ENCODE assay signal across 7 cellular contexts in genomic region chr16:629289-630023, GRCh38. TPM values are rescaled to one million over a fixed set of nuclear protein-coding genes. Genes with fewer than 3 reads are reported as not detected.
DNase-seq lines count a peak whose midpoint lies in the region; ATAC-seq and TF ChIP-seq lines count a peak whose summit lies in the region.
"Had no signal": no experiment of that assay in that cellular context is flagged by ENCODE, and none has a peak within 500 bp of the region (broad histone marks: within the 10 kb centered on the region; RNA-seq: fewer than 3 reads in every experiment).

No MANE protein-coding gene starts in this region.

- ATAC-seq in PC-3 (no peak), GM19395 (IDR thresholded peaks at IDR 0.05; ENCODE audit: unreplicated experiment) (no peak)

- TF ChIP-seq CTCF in PC-3 (conservative IDR thresholded peaks at IDR 0.05; ENCODE audit: low read depth, low read length) = no peak

- POLR2A ChIA-PET in PC-3 (lab: Charles Lee; ENCODE audit: unreplicated experiment) = no interaction called here

- no peaks in the 10 kb centered on the region for H3K9me2 ChIP-seq in PC-3 (replicated peaks; ENCODE audit: low read length)

- H3K4me3 ChIP-seq in PC-3 (ENCODE audit: low read length) = no peak overlapping the region

- no peak overlapping the region for H3K4me2 ChIP-seq in PC-3 (ENCODE audit: low read length)

- intact Hi-C loops in PC-3 (cut with micrococcal nuclease) = no loop called here

- no peaks in the 10 kb centered on the region for H3F3A ChIP-seq in PC-3 (ENCODE audit: low read length, unreplicated experiment)

- DNase-seq in DMS 273 treated with DMSO at 0.1 percent for 48 hours (lab: John Stamatoyannopoulos, UW) = peak; percentile 53
- peak; percentile 82 for DNase-seq in cerebellar cortex (ENCODE audit: low spot score)
- peak; percentile 80 for DNase-seq in myocyte (ENCODE audit: low read depth)
- DNase-seq in PC-3 = no peak
- DNase-seq in stimulated activated CD4-positive, alpha-beta T cell treated with anti-CD3 and anti-CD28 coated beads, Interleukin-1b, Interleukin-23, amount 100 ng/mL, for 48 hours = no peak
- DNase-seq: activated CD8-positive, alpha-beta memory T cell treated with anti-CD3 and anti-CD28 coated beads for 24 hours had no signal

- BruUV-seq in PC-3 (replicated peaks; lab: Mats Ljungman, UMichigan) = no TSS peak

- no peaks in the 10 kb centered on the region for H3K79me2 ChIP-seq in PC-3 (ENCODE audit: low read length)

- no peak overlapping the region for H3K9ac ChIP-seq in PC-3 (ENCODE audit: low read length)

- H3K27me3 ChIP-seq in PC-3 (ENCODE audit: low read length) = no peaks in the 10 kb centered on the region

- H4K20me1 ChIP-seq in PC-3 (ENCODE audit: low read length) = no peaks in the 10 kb centered on the region

- H3K9me3 ChIP-seq in PC-3 (ENCODE audit: low read length) = no peaks in the 10 kb centered on the region

- peaks cover 17% of the 10 kb centered on the region for H3K4me1 ChIP-seq in PC-3 (ENCODE audit: insufficient read depth, low read length)

- no peaks in the 10 kb centered on the region for H3K36me3 ChIP-seq in PC-3 (ENCODE audit: low read depth, low read length)

- no peak overlapping the region for H2AFZ ChIP-seq in PC-3 (ENCODE audit: low read length)

- CTCF ChIA-PET in PC-3 (lab: Charles Lee) = no interaction called here

- H3K27ac ChIP-seq in PC-3 (ENCODE audit: low read length) = no peak overlapping the region

RNA-seq across cellular contexts. Expression of gene WFIKKN1, which starts 1.3 kb away (rescaled TPM):
- 0.70 and 0.83 TPM in 2 replicates for total RNA-seq in myocyte
- polyA plus RNA-seq in myocyte (2012) = 0.37 TPM
- 0.11 and 0.40 TPM in 2 replicates for total RNA-seq in PC-3 (2014; rRNA removed)

RNA-seq across cellular contexts. Expression of gene METTL26, which starts 6.6 kb away (rescaled TPM):
- 83.6 and 83.7 TPM in 2 replicates for total RNA-seq in myocyte
- 76.6 TPM for polyA plus RNA-seq in myocyte (2012)
- total RNA-seq in PC-3 (2014; rRNA removed) = 179 and 207 TPM in 2 replicates

RNA-seq across cellular contexts. Expression of gene MCRIP2, which starts 12.2 kb away (rescaled TPM):
- total RNA-seq in myocyte (54.5 and 61.2 TPM in 2 replicates), PC-3 (2014; rRNA removed) (83.5 and 84.6 TPM in 2 replicates)
- polyA plus RNA-seq in myocyte (2012) = 27.4 TPM

RNA-seq across cellular contexts. Expression of gene WDR90, which starts 19.7 kb away (rescaled TPM):
- total RNA-seq in myocyte = 6.5 and 8.0 TPM in 2 replicates
- polyA plus RNA-seq in myocyte (2012) = 12.4 TPM
- total RNA-seq in PC-3 (2014; rRNA removed) = 44.4 and 72.4 TPM in 2 replicates

RNA-seq across cellular contexts. Expression of gene RHOT2, which starts 38.5 kb away (rescaled TPM):
- 70.3 and 73.9 TPM in 2 replicates for total RNA-seq in myocyte
- 74.7 TPM for polyA plus RNA-seq in myocyte (2012)
- 93.0 and 100 TPM in 2 replicates for total RNA-seq in PC-3 (2014; rRNA removed)

Comparison
In these comparisons a context has a peak if more than half of its experiments do, and no peak if none do; other contexts are left out.
1. DNase-seq: peak in DMS 273 treated with DMSO at 0.1 percent for 48 hours (single experiment), cerebellar cortex (single experiment) and myocyte (single experiment); none in PC-3 (single experiment) and stimulated activated CD4-positive, alpha-beta T cell treated with anti-CD3 and anti-CD28 coated beads, Interleukin-1b, Interleukin-23, amount 100 ng/mL, for 48 hours (single experiment).